ENCODE assay signal across 29 cellular contexts in genomic region chr2:165539985-165540384, GRCh38.
DNase-seq lines count a peak whose midpoint lies in the region; TF ChIP-seq lines count a peak whose summit lies in the region.
"Had no signal": no experiment of that assay in that cellular context is flagged by ENCODE, and none has a peak within 500 bp of the region (broad histone marks: within the 10 kb centered on the region; RNA-seq: fewer than 3 reads in every experiment).

No MANE protein-coding gene starts in this region.

- no peak overlapping the region for H3K9ac ChIP-seq in smooth muscle cell (ENCODE audit: low read depth)

- H3K4me1 ChIP-seq in smooth muscle cell (ENCODE audit: low read depth): no peaks in the 10 kb centered on the region
- H3K4me1 ChIP-seq: breast epithelium, HAP-1, right atrium auricular region had no signal

- in situ Hi-C loops in GM13977 (cut with MboI; ENCODE audit: low pct_unique_long_range_greater_than_20kb, low sequenced_read_pairs, unreplicated experiment): no loop called here

- no peak for TF ChIP-seq CTCF in smooth muscle cell (IDR thresholded peaks at IDR 0.05; ENCODE audit: borderline replicate concordance, insufficient read depth, poor library complexity, severe bottlenecking)
- no peak for TF ChIP-seq CTCF in GM13977 (IDR thresholded peaks at IDR 0.05; ENCODE audit: extremely low read depth, insufficient read depth, missing control alignments)

- no peaks in the 10 kb centered on the region for H3K79me2 ChIP-seq in smooth muscle cell (ENCODE audit: low read depth)

- no peaks in the 10 kb centered on the region for H4K20me1 ChIP-seq in smooth muscle cell (ENCODE audit: low read depth)

- no peak overlapping the region for H3K4me3 ChIP-seq in smooth muscle cell
- H3K4me3 ChIP-seq: breast epithelium, HAP-1, lung, MG63, mucosa of descending colon, ovary, right atrium auricular region, spleen had no signal

- no peaks in the 10 kb centered on the region for H3K36me3 ChIP-seq in smooth muscle cell (ENCODE audit: low read depth)
- H3K36me3 ChIP-seq: breast epithelium, HAP-1, MG63, ovary, right atrium auricular region, spleen had no signal

- no peaks in the 10 kb centered on the region for H3K27me3 ChIP-seq in smooth muscle cell (ENCODE audit: low read depth)
- H3K27me3 ChIP-seq: breast epithelium, MG63, ovary, right atrium auricular region, spleen had no signal

- no peaks in the 10 kb centered on the region for H3F3A ChIP-seq in smooth muscle cell (ENCODE audit: low read depth)

- H3K9me3 ChIP-seq in smooth muscle cell (replicated peaks; ENCODE audit: low read depth): no peaks in the 10 kb centered on the region
- H3K9me3 ChIP-seq: breast epithelium, HAP-1, MG63, mucosa of descending colon, ovary, right atrium auricular region, spleen had no signal

- H3K27ac ChIP-seq in smooth muscle cell (ENCODE audit: low read depth): no peak overlapping the region
- H3K27ac ChIP-seq: breast epithelium, epithelial cell of prostate, ovary, right atrium auricular region, spleen had no signal

- DNase-seq in NCI-H2107 treated with DMSO at 0.1 percent for 48 hours (lab: John Stamatoyannopoulos, UW; ENCODE audit: unreplicated experiment) (peak; percentile 71), NCI-H2107 (lab: John Stamatoyannopoulos, UW) (no peak), NCI-H2081 (lab: John Stamatoyannopoulos, UW) (peak; percentile 12 to 71), NCI-H774 (lab: John Stamatoyannopoulos, UW) (peak; percentile 62), smooth muscle cell (lab: John Stamatoyannopoulos, UW; ENCODE audit: unreplicated experiment) (no peak), NCI-H1048 (lab: John Stamatoyannopoulos, UW) (no peak), GM13977 (ENCODE audit: low spot score) (no peak), posterior vena cava (ENCODE audit: low spot score) (no peak)
- DNase-seq: activated CD4-positive, alpha-beta T cell treated with anti-CD3 and anti-CD28 coated beads, Interleukin-2, amount 50 U/mL, for 48 hours; activated CD8-positive, alpha-beta memory T cell treated with anti-CD3 and anti-CD28 coated beads, Interleukin-2, amount 50 U/mL, for 4 hours; amygdala; CD4-positive, alpha-beta T cell; DND-41; effector CD4-positive, alpha-beta T cell; head of caudate nucleus; kidney glomerular epithelial cell; MG63; mucosa of descending colon; NCI-H187 treated with DMSO at 0.1 percent for 48 hours; NCI-H69; ovary; spleen; stimulated activated CD4-positive, alpha-beta T cell treated with anti-CD3 and anti-CD28 coated beads, Interleukin-4, amount 100 ng/mL, for 1 hour; trophoblast cell had no signal

- H3K4me2 ChIP-seq in smooth muscle cell: peak overlapping the region; percentile 21

- intact Hi-C loops in posterior vena cava (cut with DNase I): no loop called here

- no peak overlapping the region for H2AFZ ChIP-seq in smooth muscle cell (ENCODE audit: low read depth)

Comparison
In these comparisons a context has a peak if more than half of its experiments do, and no peak if none do; other contexts are left out.
1. DNase-seq: peak in NCI-H2107 treated with DMSO at 0.1 percent for 48 hours (single experiment), NCI-H2081 (2 of 2) and NCI-H774 (single experiment); none in NCI-H2107 (single experiment), smooth muscle cell (single experiment), NCI-H1048 (single experiment), GM13977 (single experiment) and posterior vena cava (single experiment).